Comparison of ENCODE assay signal across 8 cellular contexts in the genomic region with DNA sequence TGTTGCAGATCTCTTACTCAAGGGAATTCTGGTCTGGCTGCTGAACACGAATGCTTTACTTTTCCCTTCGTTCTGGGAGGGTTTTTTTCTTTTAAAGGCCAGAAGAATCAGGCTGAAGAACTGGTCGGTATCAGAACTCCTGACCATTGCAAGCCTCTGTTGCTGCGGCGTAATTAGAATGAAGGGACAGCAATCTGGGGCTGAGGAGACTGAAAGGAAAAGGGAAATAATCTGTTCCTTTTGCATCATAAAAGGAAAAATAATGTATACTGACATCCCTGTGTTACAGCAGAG. TPM values are rescaled to one million over a fixed set of nuclear protein-coding genes. Genes with fewer than 3 reads are reported as not detected.
DNase-seq lines count a peak whose midpoint lies in the region; ATAC-seq lines count a peak whose summit lies in the region.

No MANE protein-coding gene starts in this region.

- no peak for DNase-seq in activated CD8-positive, alpha-beta T cell treated with anti-CD3 and anti-CD28 coated beads, Interleukin-2, amount 10 ng/mL, durations not matched to agents 7 days and 5 days
- no peak for DNase-seq in stimulated activated effector memory CD8-positive, alpha-beta T cell treated with anti-CD3 and anti-CD28 coated beads, Interleukin-12 subunit alpha, Interleukin-12 subunit beta, amount 100 ng/mL, for 72 hours (ENCODE audit: low spot score in 2 of 2)
- no peak for DNase-seq in occipital lobe (lab: John Stamatoyannopoulos, UW)
- DNase-seq in activated CD4-positive, alpha-beta T cell treated with anti-CD3 and anti-CD28 coated beads, Interleukin-2, amount 50 U/mL, for 4 hours = no peak

- H3K27ac Mint-ChIP-seq in activated CD8-positive, alpha-beta T cell treated with anti-CD3 and anti-CD28 coated beads, Interleukin-2, amount 10 ng/mL, durations not matched to agents 7 days and 5 days = peak overlapping the region; percentile 91
- H3K27ac Mint-ChIP-seq in stimulated activated effector memory CD8-positive, alpha-beta T cell treated with anti-CD3 and anti-CD28 coated beads, Interleukin-12 subunit alpha, Interleukin-12 subunit beta, amount 100 ng/mL, for 72 hours = peak overlapping the region; percentile 98

- peaks cover 33% of the 10 kb centered on the region for H3K4me1 Mint-ChIP-seq in activated CD8-positive, alpha-beta T cell treated with anti-CD3 and anti-CD28 coated beads, Interleukin-2, amount 10 ng/mL, durations not matched to agents 7 days and 5 days (ENCODE audit: low read depth)
- H3K4me1 Mint-ChIP-seq in stimulated activated effector memory CD8-positive, alpha-beta T cell treated with anti-CD3 and anti-CD28 coated beads, Interleukin-12 subunit alpha, Interleukin-12 subunit beta, amount 100 ng/mL, for 72 hours = peaks cover 30% of the 10 kb centered on the region

- peak overlapping the region; percentile 59 for H3K4me3 ChIP-seq in iPS-11a (ENCODE audit: low read depth, low read length)

- H3K27me3 Mint-ChIP-seq in activated CD8-positive, alpha-beta T cell treated with anti-CD3 and anti-CD28 coated beads, Interleukin-2, amount 10 ng/mL, durations not matched to agents 7 days and 5 days (ENCODE audit: low read depth) = peaks cover 5% of the 10 kb centered on the region

- ATAC-seq in HG03135 (IDR thresholded peaks at IDR 0.05; ENCODE audit: unreplicated experiment) (peak; percentile 1), HG03108 (IDR thresholded peaks at IDR 0.05; ENCODE audit: unreplicated experiment) (no peak), HG02840 (IDR thresholded peaks at IDR 0.05; ENCODE audit: low FRiP score, unreplicated experiment) (no peak)
- ATAC-seq in activated CD8-positive, alpha-beta T cell treated with anti-CD3 and anti-CD28 coated beads, Interleukin-2, amount 10 ng/mL, durations not matched to agents 7 days and 5 days = no peak
- ATAC-seq in stimulated activated effector memory CD8-positive, alpha-beta T cell treated with anti-CD3 and anti-CD28 coated beads, Interleukin-12 subunit alpha, Interleukin-12 subunit beta, amount 100 ng/mL, for 72 hours = no peak

- CTCF ChIA-PET in activated CD8-positive, alpha-beta T cell treated with anti-CD3 and anti-CD28 coated beads, Interleukin-2, amount 10 ng/mL, durations not matched to agents 7 days and 5 days (lab: Charles Lee) = interaction anchor here (0.7 to 1.2 kb wide), 2 partner anchors 26 to 43 kb away, joined by 3 to 5 read pairs; no protein-coding TSS in a partner anchor

- peaks cover 22% of the 10 kb centered on the region for H3K36me3 Mint-ChIP-seq in activated CD8-positive, alpha-beta T cell treated with anti-CD3 and anti-CD28 coated beads, Interleukin-2, amount 10 ng/mL, durations not matched to agents 7 days and 5 days (ENCODE audit: low read depth)
- peaks cover 14% of the 10 kb centered on the region for H3K36me3 Mint-ChIP-seq in stimulated activated effector memory CD8-positive, alpha-beta T cell treated with anti-CD3 and anti-CD28 coated beads, Interleukin-12 subunit alpha, Interleukin-12 subunit beta, amount 100 ng/mL, for 72 hours

- H3K9me3 Mint-ChIP-seq in activated CD8-positive, alpha-beta T cell treated with anti-CD3 and anti-CD28 coated beads, Interleukin-2, amount 10 ng/mL, durations not matched to agents 7 days and 5 days (ENCODE audit: insufficient read depth) = peaks cover 6% of the 10 kb centered on the region
- H3K9me3 Mint-ChIP-seq in stimulated activated effector memory CD8-positive, alpha-beta T cell treated with anti-CD3 and anti-CD28 coated beads, Interleukin-12 subunit alpha, Interleukin-12 subunit beta, amount 100 ng/mL, for 72 hours = no peaks in the 10 kb centered on the region

- H3K4me3 Mint-ChIP-seq in activated CD8-positive, alpha-beta T cell treated with anti-CD3 and anti-CD28 coated beads, Interleukin-2, amount 10 ng/mL, durations not matched to agents 7 days and 5 days = peak overlapping the region; percentile 89
- peak overlapping the region; percentile 97 for H3K4me3 Mint-ChIP-seq in stimulated activated effector memory CD8-positive, alpha-beta T cell treated with anti-CD3 and anti-CD28 coated beads, Interleukin-12 subunit alpha, Interleukin-12 subunit beta, amount 100 ng/mL, for 72 hours

- POLR2A ChIA-PET in activated CD8-positive, alpha-beta T cell treated with anti-CD3 and anti-CD28 coated beads, Interleukin-2, amount 10 ng/mL, durations not matched to agents 7 days and 5 days (lab: Charles Lee) = interaction anchor here (1.6 kb wide), 1 partner anchor 10 kb away, joined by 3 read pairs; no protein-coding TSS in a partner anchor

RNA-seq across cellular contexts. Expression of a gene that starts 0.7 kb away (rescaled TPM):
- 10 to 100 TPM; 18.9 to 21.6 TPM for total RNA-seq in activated CD8-positive, alpha-beta T cell treated with anti-CD3 and anti-CD28 coated beads, Interleukin-2, amount 10 ng/mL, durations not matched to agents 7 days and 5 days
- total RNA-seq in occipital lobe = 159 TPM
